ENCODE assay signal across 16 cellular contexts in the genomic region with DNA sequence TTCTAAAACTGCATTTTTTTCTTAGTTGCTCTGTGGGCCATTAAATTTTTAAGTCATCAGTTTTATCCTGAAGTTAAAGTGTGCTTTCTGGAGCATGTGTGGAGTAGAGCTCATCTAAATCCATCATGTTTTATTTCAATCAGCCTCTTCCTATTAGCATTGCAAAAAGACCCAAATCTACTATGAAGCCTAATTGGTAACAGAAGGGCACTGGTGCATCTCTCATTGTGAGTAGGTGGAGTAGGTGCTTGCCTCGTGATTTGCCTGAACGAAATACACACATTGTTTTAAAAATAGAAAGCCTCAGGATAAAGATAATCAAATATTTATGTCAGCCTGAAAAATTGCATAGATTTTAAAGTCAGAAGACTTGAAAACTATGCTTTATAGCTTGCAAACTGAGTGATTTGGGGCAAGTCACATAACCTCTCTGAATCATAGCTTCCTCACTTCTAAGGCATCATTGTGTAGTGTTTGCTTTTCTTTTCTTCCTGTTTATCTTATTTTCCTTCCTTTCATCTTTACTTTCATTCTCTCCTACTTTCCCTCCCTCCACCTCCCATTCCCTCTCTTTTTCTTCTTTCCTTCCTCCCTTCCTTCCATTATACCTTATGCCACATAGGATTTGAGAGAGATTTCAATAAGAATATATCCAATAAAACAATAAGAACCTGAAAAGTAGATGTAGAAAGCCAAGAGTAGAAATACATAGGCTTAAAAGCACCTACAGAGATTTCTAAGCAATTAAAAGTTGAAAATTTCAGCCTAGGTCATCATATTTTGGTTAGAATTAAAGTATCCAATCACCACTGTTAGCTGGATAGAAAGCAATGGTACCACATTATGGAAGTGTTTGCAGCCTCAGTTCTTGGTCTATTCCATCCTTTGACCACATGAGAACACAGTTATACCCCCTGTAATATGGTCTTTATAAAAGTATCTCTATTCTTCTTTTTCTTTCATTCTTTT. TPM values are rescaled to one million over a fixed set of nuclear protein-coding genes. Genes with fewer than 3 reads are reported as not detected.
DNase-seq lines count a peak whose midpoint lies in the region; ATAC-seq, FAIRE-seq and TF ChIP-seq lines count a peak whose summit lies in the region.
"Had no signal": no experiment of that assay in that cellular context is flagged by ENCODE, and none has a peak within 500 bp of the region (broad histone marks: within the 10 kb centered on the region; RNA-seq: fewer than 3 reads in every experiment).

No MANE protein-coding gene starts in this region.

- H3K4me1 ChIP-seq in HEK293 (ENCODE audit: control insufficient read depth, insufficient read depth, low read length) (no peaks in the 10 kb centered on the region), H1 (replicated peaks in 1 of 4; ENCODE audit: control insufficient read depth in 3 of 4, insufficient read depth in 4 of 4, low read length in 3 of 4) (no peaks in the 10 kb centered on the region), hepatocyte (ENCODE audit: insufficient read depth) (no peaks in the 10 kb centered on the region), uterus (no peaks in the 10 kb centered on the region)
- H3K4me1 ChIP-seq: BLaER1 had no signal

- H3K18ac ChIP-seq in H1 (ENCODE audit: extremely low read depth, low read length), result no peak overlapping the region

- no peaks in the 10 kb centered on the region for H3K27me3 ChIP-seq in H1 (replicated peaks in 1 of 4; ENCODE audit: control insufficient read depth in 3 of 4, extremely low read depth in 1 of 4, insufficient read depth in 3 of 4, low read length in 3 of 4)
- no peaks in the 10 kb centered on the region for H3K27me3 ChIP-seq in hepatocyte
- H3K27me3 ChIP-seq in uterus, result no peaks in the 10 kb centered on the region
- H3K27me3 ChIP-seq: BLaER1 had no signal

- H3K79me2 ChIP-seq in H1 (ENCODE audit: control insufficient read depth in 1 of 2, insufficient read depth in 2 of 2, low read length in 2 of 2) (no peaks in the 10 kb centered on the region), hepatocyte (no peaks in the 10 kb centered on the region)

- H2BK15ac ChIP-seq in H1 (ENCODE audit: low read length), result no peak overlapping the region

- TF ChIP-seq POLR2A in H1 (IDR thresholded peaks at IDR 0.05; ENCODE audit: control extremely low read depth in 1 of 2, low read depth in 2 of 2, low read length in 2 of 2) (no peak), uterus (IDR thresholded peaks at IDR 0.05) (no peak)

- no peaks in the 10 kb centered on the region for H3K9me2 ChIP-seq in hepatocyte (replicated peaks; ENCODE audit: insufficient read depth)

- ATAC-seq in HG02981 (IDR thresholded peaks at IDR 0.05; ENCODE audit: unreplicated experiment), result no peak

- WGBS in H1 (ENCODE audit: extremely low coverage in 1 of 2, insufficient coverage in 1 of 2, insufficient read length in 1 of 2, insufficient replicate concordance in 2 of 2, low coverage in 1 of 2, low lambda C conversion rate in 2 of 2, missing lambda C conversion rate in 1 of 2), 2 experiments, result 75% methylated on average over 2 of the region's 2 CpGs; no CpG with 5 or more reads in 1 of the 2 experiments
- WGBS in hepatocyte (ENCODE audit: low lambda C conversion rate, missing lambda C conversion rate), result 51% methylated on average over 2 of the region's 2 CpGs

- no peak overlapping the region for H4K5ac ChIP-seq in H1 (ENCODE audit: insufficient read length, low read depth, low read length)

- H3K36me3 ChIP-seq in HEK293 (ENCODE audit: control insufficient read depth in 2 of 2, insufficient read depth in 1 of 2, low read length in 2 of 2) (no peaks in the 10 kb centered on the region), H1 (ENCODE audit: control insufficient read depth in 2 of 4, insufficient read depth in 4 of 4, low read length in 3 of 4) (no peaks in the 10 kb centered on the region), hepatocyte (replicated peaks; ENCODE audit: insufficient read depth, low read depth) (no peaks in the 10 kb centered on the region), uterus (no peaks in the 10 kb centered on the region)
- H3K36me3 ChIP-seq: BLaER1 had no signal

- H2BK5ac ChIP-seq in H1 (ENCODE audit: low read depth, low read length), result no peak overlapping the region

- no peaks in the 10 kb centered on the region for H3K79me1 ChIP-seq in H1 (ENCODE audit: low read depth, low read length)

- no peaks in the 10 kb centered on the region for H4K20me1 ChIP-seq in H1 (replicated peaks in 1 of 2; ENCODE audit: control insufficient read depth in 1 of 2, insufficient read depth in 2 of 2, low read length in 2 of 2)
- H4K20me1 ChIP-seq in hepatocyte (ENCODE audit: insufficient read depth, poor library complexity, severe bottlenecking), result no peaks in the 10 kb centered on the region
- H4K20me1 ChIP-seq: BLaER1 had no signal

- no peak overlapping the region for H2BK12ac ChIP-seq in H1 (ENCODE audit: low read depth, low read length)

- H3K9me3 ChIP-seq in HEK293 (ENCODE audit: control insufficient read depth, insufficient read depth, low read depth, low read length) (no peaks in the 10 kb centered on the region), H1 (ENCODE audit: insufficient read depth in 2 of 2, low read depth in 1 of 2, low read length in 1 of 2) (peaks cover 0 to 3% of the 10 kb centered on the region in 2 experiments; a peak in 1 of 4 replicates), hepatocyte (ENCODE audit: low read depth) (no peaks in the 10 kb centered on the region), uterus (no peaks in the 10 kb centered on the region)
- H3K9me3 ChIP-seq: Caco-2 had no signal

- no peak overlapping the region for H3K4me3 ChIP-seq in HEK293 (ENCODE audit: low read depth, low read length)
- no peak overlapping the region for H3K4me3 ChIP-seq in H1 (ENCODE audit: extremely low read depth in 1 of 4, insufficient read depth in 2 of 4, low read depth in 3 of 4, low read length in 4 of 4)
- no peak overlapping the region for H3K4me3 ChIP-seq in hepatocyte
- H3K4me3 ChIP-seq in uterus, result no peak overlapping the region
- H3K4me3 ChIP-seq: BLaER1 had no signal

- no peaks in the 10 kb centered on the region for H3K4me1 Mint-ChIP-seq in nephron
- H3K4me1 Mint-ChIP-seq: CD8-positive, alpha-beta memory T cell had no signal

- H3K4me2 ChIP-seq in H1 (ENCODE audit: insufficient read depth in 1 of 2, low read depth in 2 of 2, low read length in 2 of 2) (no peak overlapping the region), hepatocyte (no peak overlapping the region)
- H3K4me2 ChIP-seq: BLaER1 had no signal

- FAIRE-seq in H1 (lab: Jason Lieb, UNC), result no peak
- FAIRE-seq: A204.1, GM19239 had no signal

- no peak overlapping the region for H4K8ac ChIP-seq in H1 (ENCODE audit: extremely low read depth, insufficient read depth, low read length)

- H3K27ac Mint-ChIP-seq in nephron, result peak overlapping the region; percentile 86 to 96 (median 94)
- H3K27ac Mint-ChIP-seq: CD8-positive, alpha-beta memory T cell had no signal

- H2BK120ac ChIP-seq in H1 (replicated peaks; ENCODE audit: low read depth, low read length), result no peak overlapping the region

- H3K27me3 Mint-ChIP-seq in nephron (ENCODE audit: low read depth), result no peaks in the 10 kb centered on the region

- H3K4me3 Mint-ChIP-seq in nephron, result peak overlapping the region in 1 of 3 experiments; percentile 54
- H3K4me3 Mint-ChIP-seq: CD8-positive, alpha-beta memory T cell had no signal

- H3K14ac ChIP-seq in H1 (ENCODE audit: insufficient read length), result no peak overlapping the region

- peak overlapping the region; percentile 85 for H3K56ac ChIP-seq in H1 (replicated peaks; ENCODE audit: insufficient read length, low read depth, low read length)

- DNase-seq in Ammon's horn (ENCODE audit: low spot score) (peak; percentile 33), H1 (ENCODE audit: low read depth in 1 of 2, low spot score in 2 of 2) (no peak), hepatocyte (ENCODE audit: low spot score) (no peak), NCI-H2029 (lab: John Stamatoyannopoulos, UW) (no peak), uterus (no peak)
- DNase-seq: Caco-2; CD8-positive, alpha-beta memory T cell; DND-41; GF-D8; H7 had no signal

- H3K9ac ChIP-seq in H1 (replicated peaks in 1 of 4; ENCODE audit: extremely low read depth in 1 of 4, low read depth in 3 of 4, low read length in 3 of 4), result no peak overlapping the region
- H3K9ac ChIP-seq: BLaER1 had no signal

- no peaks in the 10 kb centered on the region for H3K23me2 ChIP-seq in H1 (ENCODE audit: low read depth, low read length)

- no peak overlapping the region for H2BK20ac ChIP-seq in H1 (ENCODE audit: low read length)

- peaks cover 4% of the 10 kb centered on the region for H3K36me3 Mint-ChIP-seq in nephron (ENCODE audit: low read depth)
- H3K36me3 Mint-ChIP-seq: CD8-positive, alpha-beta memory T cell had no signal

- CTCF ChIA-PET in HEK293 (lab: Yijun Ruan, JAX), result interaction anchor here (1.2 kb wide), 1 partner anchor 29 kb away, joined by 4 read pairs; no protein-coding TSS in a partner anchor
- CTCF ChIA-PET in H1 (lab: Charles Lee; ENCODE audit: partially characterized antibody), result no interaction called here

- intact Hi-C loops in uterus (cut with DNase I; ENCODE audit: low total_unique reads), result no loop called here

- H3K27ac ChIP-seq in HEK293 (ENCODE audit: extremely low read depth, low read depth, low read length), result no peak overlapping the region
- H3K27ac ChIP-seq in H1 (ENCODE audit: low read depth, low read length), result no peak overlapping the region
- H3K27ac ChIP-seq in hepatocyte, result no peak overlapping the region
- H3K27ac ChIP-seq in uterus, result no peak overlapping the region
- H3K27ac ChIP-seq: BLaER1 had no signal

- no peak overlapping the region for H3K23ac ChIP-seq in H1 (ENCODE audit: insufficient read length)

- no peak for TF ChIP-seq RAD21 in H1 (IDR thresholded peaks at IDR 0.05 in 1 of 2, conservative IDR thresholded peaks at IDR 0.05 in 1 of 2; ENCODE audit: low read depth in 2 of 2, low read length in 2 of 2)

- POLR2A ChIA-PET in HEK293 (lab: Yijun Ruan, JAX) (no interaction called here), H1 (lab: Charles Lee; ENCODE audit: partially characterized antibody) (no interaction called here)

- H2AFZ ChIP-seq in H1 (ENCODE audit: low read length) (no peak overlapping the region), hepatocyte (no peak overlapping the region)

- TF ChIP-seq EP300 in H1 (IDR thresholded peaks at IDR 0.05; ENCODE audit: borderline replicate concordance in 1 of 2, low read depth in 2 of 2, low read length in 2 of 2), result no peak

- H4K91ac ChIP-seq in H1 (replicated peaks; ENCODE audit: insufficient read length, low read length), result no peak overlapping the region

- no peaks in the 10 kb centered on the region for H3K9me3 Mint-ChIP-seq in nephron
- H3K9me3 Mint-ChIP-seq: CD8-positive, alpha-beta memory T cell had no signal

- H2AK5ac ChIP-seq in H1 (ENCODE audit: low read depth, low read length), result no peak overlapping the region

- no peak for TF ChIP-seq CTCF in HEK293 (tag by site-specific recombination; IDR thresholded peaks at IDR 0.05)
- no peak for TF ChIP-seq CTCF in H1 (IDR thresholded peaks at IDR 0.05; ENCODE audit: control extremely low read depth in 1 of 3, insufficient read depth in 1 of 3, low read depth in 1 of 3, low read length in 3 of 3)
- TF ChIP-seq CTCF in nephron (IDR thresholded peaks at IDR 0.05; ENCODE audit: unreplicated experiment in 3 of 3), result no peak
- no peak for TF ChIP-seq CTCF in hepatocyte (IDR thresholded peaks at IDR 0.05; ENCODE audit: poor library complexity)
- TF ChIP-seq CTCF in uterus (IDR thresholded peaks at IDR 0.05), result no peak

- no peak overlapping the region for H3K4ac ChIP-seq in H1 (replicated peaks; ENCODE audit: insufficient read length, low read depth, low read length)

RNA-seq across cellular contexts. Expression of a gene that starts 49.6 kb away (rescaled TPM):
- 28.8 and 30.8 TPM in 2 replicates for total RNA-seq in H1 (2021; fragmentation: NEBNext Ultra II Directional; extraction: Animal tissue kit (Norgen Biotek cat#: 25700))
- polyA plus RNA-seq in H1 (2011; rRNA removed), result 11.6 and 16.1 TPM in 2 replicates
- polyA plus RNA-seq in H1 (2011; cell fraction: cytosol; rRNA removed), result 27.2 TPM
- polyA plus RNA-seq in H1 (2011; cell fraction: nucleus; rRNA removed), result 19.8 TPM
- polyA plus RNA-seq in H1 (2012, experiment 1 of 2), result 19.4 to 29.3 TPM (median 23.4 TPM) in 4 replicates
- polyA plus RNA-seq in H1 (2012, experiment 2 of 2), result 2.3 TPM
- polyA plus RNA-seq in H1 (2013, experiment 1 of 2), result 19.5 TPM
- 17.9 TPM for polyA plus RNA-seq in H1 (2013, experiment 2 of 2)
- polyA minus RNA-seq in H1 (2011; rRNA and poly(A)+ RNA removed), result 27.2 and 28.3 TPM in 2 replicates
- 15.0 TPM for polyA minus RNA-seq in H1 (2011; cell fraction: cytosol; rRNA and poly(A)+ RNA removed)
- polyA minus RNA-seq in H1 (2011; cell fraction: nucleus; rRNA and poly(A)+ RNA removed), result 35.8 TPM
- total RNA-seq in hepatocyte, result 48.2 and 48.9 TPM in 2 replicates
- polyA plus RNA-seq in hepatocyte, result 28.8 and 33.3 TPM in 2 replicates
- 100 to 1,000 TPM in 1 of 4 donors, 10 to 100 TPM in 3; 25.9 to 102 (median 57.9) TPM for total RNA-seq in uterus
